ENCODE assay signal across 10 cellular contexts in the genomic region with DNA sequence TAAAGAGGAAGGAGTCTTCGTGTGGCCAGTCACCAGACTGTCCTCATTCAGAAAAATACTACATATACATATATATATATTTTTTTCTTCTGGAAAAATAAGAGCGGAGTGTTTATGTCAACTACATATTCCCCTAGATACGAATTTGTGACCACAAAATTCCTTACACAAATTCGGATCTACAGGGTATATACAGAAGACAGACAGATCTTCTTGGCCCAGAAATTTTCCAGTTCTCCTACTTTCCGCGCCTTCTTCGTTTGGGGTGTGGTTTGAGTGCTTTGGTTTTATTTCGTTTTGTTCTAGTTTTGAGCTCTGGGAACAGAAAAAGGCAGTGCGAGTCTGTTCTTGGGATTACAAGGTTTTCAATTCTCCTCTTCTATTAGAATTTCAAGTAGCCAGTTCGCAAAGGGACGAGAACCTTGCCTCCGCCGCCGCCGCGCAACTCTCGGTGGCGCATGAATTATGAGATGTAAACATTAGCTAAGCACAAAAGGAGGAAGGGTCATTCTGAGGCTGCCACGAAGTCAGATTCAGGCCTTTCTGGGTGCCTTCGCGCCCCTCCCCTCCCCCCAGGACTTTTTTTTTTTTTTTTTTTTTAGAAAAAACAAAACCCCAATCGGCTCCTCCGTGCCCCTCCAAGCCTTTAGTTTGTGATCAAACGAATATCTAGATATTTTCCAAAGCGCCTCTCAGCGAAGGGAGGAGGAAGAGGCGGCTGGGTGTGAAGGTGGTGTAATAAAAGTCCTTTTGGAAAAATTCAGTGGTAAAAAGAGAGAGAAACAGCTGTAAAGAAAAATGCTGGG. TPM values are rescaled to one million over a fixed set of nuclear protein-coding genes. Genes with fewer than 3 reads are reported as not detected.
DNase-seq lines count a peak whose midpoint lies in the region; ATAC-seq, FAIRE-seq and TF ChIP-seq lines count a peak whose summit lies in the region.
"Had no signal": no experiment of that assay in that cellular context is flagged by ENCODE, and none has a peak within 500 bp of the region (broad histone marks: within the 10 kb centered on the region; RNA-seq: fewer than 3 reads in every experiment).

No MANE protein-coding gene starts in this region.

- H3K4me2 ChIP-seq in K562 (ENCODE audit: insufficient read depth, low read length) (peak overlapping the region; percentile 93), Karpas-422 (ENCODE audit: low read depth, low read length, poor library complexity, severe bottlenecking) (no peak overlapping the region)

- TF ChIP-seq EP300 in K562 (IDR thresholded peaks at IDR 0.05; ENCODE audit: low read length), result no peak

- H3K79me2 ChIP-seq in K562 (ENCODE audit: control insufficient read depth, insufficient read depth, low read length) (peaks cover 94% of the 10 kb centered on the region), Karpas-422 (ENCODE audit: low read length) (peaks cover 4% of the 10 kb centered on the region; the same call in 1 of the 2 replicates)

- 1% methylated on average over 24 of the region's 27 CpGs for WGBS in K562 (ENCODE audit: insufficient coverage, low coverage, missing lambda C conversion rate)

- H3K9ac ChIP-seq in HUES6 (ENCODE audit: low read length), result peak overlapping the region; percentile 91
- H3K9ac ChIP-seq in K562 (ENCODE audit: insufficient read depth in 1 of 2, low read depth in 2 of 2, low read length in 2 of 2), result peak overlapping the region; percentile 95; a peak in 3 of 4 replicates
- H3K9ac ChIP-seq in muscle layer of colon (ENCODE audit: low read length), result peak overlapping the region; percentile 90
- H3K9ac ChIP-seq in Karpas-422 (ENCODE audit: low read length), result no peak overlapping the region

- in situ Hi-C loops in K562 (cut with MboI), result no loop called here

- H3K36me3 Mint-ChIP-seq in CD14-positive monocyte, result peaks cover 13 to 21% of the 10 kb centered on the region in 2 donors

- TF ChIP-seq POLR2A in K562 (conservative IDR thresholded peaks at IDR 0.05), result 0 out of 2 replicates have a peak, but pooled peaks have one; percentile 35

- no TSS peak for BruUV-seq in K562 (replicated peaks; lab: Mats Ljungman, UMichigan)

- H4K20me1 ChIP-seq in K562 (replicated peaks; ENCODE audit: control insufficient read depth, insufficient read depth, low read length) (no peaks in the 10 kb centered on the region), Karpas-422 (ENCODE audit: insufficient read depth, low read depth, low read length) (no peaks in the 10 kb centered on the region)

- H3K4me1 ChIP-seq in HUES6 (ENCODE audit: control insufficient read depth, insufficient read depth, low read length) (peaks cover 24% of the 10 kb centered on the region), K562 (replicated peaks in 1 of 2; ENCODE audit: control insufficient read depth in 2 of 2, insufficient read depth in 2 of 2, low read length in 2 of 2) (peaks cover 41 to 50% of the 10 kb centered on the region in 2 experiments), muscle layer of colon (ENCODE audit: insufficient read depth, low read length) (peaks cover 53% of the 10 kb centered on the region), Karpas-422 (ENCODE audit: low read length) (peaks cover 23% of the 10 kb centered on the region)

- H3K9me3 Mint-ChIP-seq in CD14-positive monocyte, result peaks cover 4 to 45% (median 27%) of the 10 kb centered on the region in 7 donors

- H3K9me3 ChIP-seq in HUES6 (ENCODE audit: control insufficient read depth, insufficient read depth, low read depth, low read length) (no peaks in the 10 kb centered on the region), K562 (replicated peaks; ENCODE audit: control insufficient read depth, insufficient read depth, low read depth, low read length) (no peaks in the 10 kb centered on the region), muscle layer of colon (ENCODE audit: low read length) (no peaks in the 10 kb centered on the region), Karpas-422 (ENCODE audit: low read length) (no peaks in the 10 kb centered on the region)

- POLR2A ChIA-PET in K562 (lab: Yijun Ruan, JAX), result interaction anchor here (0.7 to 1.0 kb wide), 6 partner anchors 9 to 275 kb away, joined by 3 to 5 read pairs (median 4); no protein-coding TSS in a partner anchor

- H3K27me3 ChIP-seq in HUES6 (ENCODE audit: control insufficient read depth, insufficient read depth, low read length) (peaks cover 100% of the 10 kb centered on the region), K562 (ENCODE audit: control insufficient read depth in 2 of 2, insufficient read depth in 2 of 2, low read length in 2 of 2) (no peaks in the 10 kb centered on the region), muscle layer of colon (ENCODE audit: control insufficient read depth in 1 of 2, insufficient read depth in 2 of 2, low read length in 2 of 2) (no peaks in the 10 kb centered on the region), Karpas-422 (ENCODE audit: low read length) (no peaks in the 10 kb centered on the region)

- DNase-seq in CD14-positive monocyte (ENCODE audit: low spot score) (no peak), K562 (ENCODE audit: extremely low read depth in 1 of 4, low spot score in 3 of 4) (peak in 2 of 4 experiments; percentile 62 to 84), Karpas-422 (no peak), posterior cingulate gyrus (no peak)
- DNase-seq: DND-41, NCI-H2171 had no signal

- CTCF ChIA-PET in K562 (lab: Yijun Ruan, JAX; ENCODE audit: low intra/inter-chr PET ratio), result interaction anchor here (0.7 kb wide), 1 partner anchor 240 kb away, joined by 4 read pairs; no protein-coding TSS in a partner anchor

- peaks cover 49% of the 10 kb centered on the region for H3K4me1 Mint-ChIP-seq in CD14-positive monocyte

- no peaks in the 10 kb centered on the region for H3K9me1 ChIP-seq in K562 (ENCODE audit: control insufficient read depth, insufficient read depth, low read length)

- no peaks in the 10 kb centered on the region for H3K9me2 ChIP-seq in Karpas-422 (replicated peaks; ENCODE audit: insufficient read depth, low read length)

- H3K27me3 Mint-ChIP-seq in CD14-positive monocyte (ENCODE audit: low read depth in 3 of 3), result peaks cover 86 to 95% (median 90%) of the 10 kb centered on the region in 3 donors

- FAIRE-seq in K562 (lab: Jason Lieb, UNC), result peak; percentile 71

- no peak overlapping the region for H3K27ac Mint-ChIP-seq in CD14-positive monocyte

- H3K4me3 ChIP-seq in HUES6 (ENCODE audit: low read depth, low read length), result peak overlapping the region; percentile 60; the same call in 1 of the 2 replicates
- H3K4me3 ChIP-seq in K562, result peak overlapping the region; percentile 71
- peak overlapping the region; percentile 44 to 97 for H3K4me3 ChIP-seq in muscle layer of colon (ENCODE audit: low read depth in 1 of 2, low read length in 2 of 2)
- H3K4me3 ChIP-seq in Karpas-422 (ENCODE audit: low read length), result no peak overlapping the region

- peak overlapping the region; percentile 53 for H2AFZ ChIP-seq in K562 (ENCODE audit: low read depth, low read length)
- no peak overlapping the region for H2AFZ ChIP-seq in Karpas-422 (ENCODE audit: low read length)

- H3K27ac ChIP-seq in HUES6 (ENCODE audit: low read depth, low read length) (no peak overlapping the region; the same call in 1 of the 2 replicates), K562 (ENCODE audit: extremely low read depth, low read depth, low read length) (peak overlapping the region; percentile 95), muscle layer of colon (ENCODE audit: low read depth, low read length) (peak overlapping the region; percentile 94), Karpas-422 (ENCODE audit: low read length) (no peak overlapping the region)

- peak; percentile 12 for ATAC-seq in K562
- ATAC-seq in HG03025 (IDR thresholded peaks at IDR 0.05; ENCODE audit: low FRiP score, unreplicated experiment), result no peak
- ATAC-seq in GM18498 (IDR thresholded peaks at IDR 0.05; ENCODE audit: unreplicated experiment), result no peak

- TF ChIP-seq RAD21 in K562 (CRISPR knock-in tag; conservative IDR thresholded peaks at IDR 0.05 in 1 of 2, IDR thresholded peaks at IDR 0.05 in 1 of 2), result no peak

- intact Hi-C loops in CD14-positive monocyte (cut with micrococcal nuclease) (no loop called here), K562 (cut with micrococcal nuclease) (loop anchor here (1.0 kb wide), 2 partner anchors 33 to 325 kb away; no protein-coding TSS in a partner anchor), posterior cingulate gyrus (cut with DNase I) (no loop called here)

- no peaks in the 10 kb centered on the region; the same call in 1 of the 2 replicates for H3K36me3 ChIP-seq in HUES6 (ENCODE audit: control insufficient read depth, insufficient read depth, low read length)
- H3K36me3 ChIP-seq in K562 (ENCODE audit: control insufficient read depth, insufficient read depth, low read length), result peaks cover 17% of the 10 kb centered on the region; the same call in 2 of the 3 replicates
- peaks cover 4% of the 10 kb centered on the region for H3K36me3 ChIP-seq in muscle layer of colon (ENCODE audit: insufficient read depth, low read length)
- no peaks in the 10 kb centered on the region for H3K36me3 ChIP-seq in Karpas-422 (ENCODE audit: insufficient read depth, low read length)

- TF ChIP-seq CTCF in CD14-positive monocyte (IDR thresholded peaks at IDR 0.05) (no peak), K562 (IDR thresholded peaks at IDR 0.05 in 2 of 3, conservative IDR thresholded peaks at IDR 0.05 in 1 of 3; ENCODE audit: insufficient read depth in 2 of 3, low read depth in 1 of 3, low read length in 3 of 3) (no peak)

- peak overlapping the region; percentile 31 to 94 for H3K4me3 Mint-ChIP-seq in CD14-positive monocyte

RNA-seq across cellular contexts. Expression of a gene that starts 1.8 kb away (rescaled TPM):
- polyA plus RNA-seq in CD14-positive monocyte (not detected), K562 (2011; rRNA removed) (9.2 and 13.0 TPM in 2 replicates), K562 (2014; fragmentation: Illumina TruSeq; extraction: Trizol) (27.5 and 30.2 TPM in 2 replicates), K562 (2014; fragmentation: Nextera tagmentation; extraction: Ambion mirVana) (1 to 10 TPM; 1.6 to 2.6 TPM), K562 (2014; rRNA removed) (22.5 and 27.2 TPM in 2 replicates)
- 46.4 and 55.0 TPM in 2 replicates for total RNA-seq in K562 (2011; cell fraction: chromatin; rRNA removed; ENCODE audit: low replicate concordance)
- 33.6 and 35.9 TPM in 2 replicates for total RNA-seq in K562 (2011; cell fraction: nucleolus; rRNA removed)
- total RNA-seq in K562 (2011; cell fraction: nucleoplasm; rRNA removed), result 34.9 and 40.6 TPM in 2 replicates
- total RNA-seq in K562 (2014; rRNA removed) (23.9 and 26.4 TPM in 2 replicates), K562 (2014; rRNA removed; fragmentation: Illumina TruSeq; extraction: Trizol) (10.6 and 10.8 TPM in 2 replicates), K562 (2015; rRNA removed; fragmentation: Illumina TruSeq; extraction: Trizol) (14.6 and 14.9 TPM in 2 replicates), K562 (2021) (33.2 and 34.9 TPM in 2 replicates)
- 10.4 and 12.6 TPM in 2 replicates for polyA plus RNA-seq in K562 (2011; cell fraction: cytosol; rRNA removed)
- 44.4 and 69.1 TPM in 2 replicates for polyA plus RNA-seq in K562 (2011; cell fraction: nucleus; rRNA removed)
- polyA plus RNA-seq in K562 (2012), result 16.3 and 24.5 TPM in 2 replicates
- 4.4 and 4.6 TPM in 2 replicates for polyA minus RNA-seq in K562 (2011; rRNA and poly(A)+ RNA removed)
- 5.2 and 7.6 TPM in 2 replicates for polyA minus RNA-seq in K562 (2011; cell fraction: cytosol; rRNA and poly(A)+ RNA removed)
- 14.8 and 17.5 TPM in 2 replicates for polyA minus RNA-seq in K562 (2011; cell fraction: nucleus; rRNA and poly(A)+ RNA removed)
- total RNA-seq in Karpas-422 (2014; rRNA removed; shearing (Covaris generic); ENCODE audit: low replicate concordance), result 4.3 and 6.6 TPM in 2 replicates

RNA-seq across cellular contexts. Expression of a gene that starts 10.1 kb away (rescaled TPM):
- polyA plus RNA-seq in CD14-positive monocyte (not detected), K562 (2011; rRNA removed) (15.7 and 21.5 TPM in 2 replicates), K562 (2014; fragmentation: Illumina TruSeq; extraction: Trizol) (23.5 and 27.0 TPM in 2 replicates), K562 (2014; fragmentation: Nextera tagmentation; extraction: Ambion mirVana) (1 to 10 TPM; 2.4 to 2.5 TPM), K562 (2014; rRNA removed) (33.0 and 41.3 TPM in 2 replicates)
- 75.2 and 108 TPM in 2 replicates for total RNA-seq in K562 (2011; cell fraction: chromatin; rRNA removed; ENCODE audit: low replicate concordance)
- 47.0 and 47.2 TPM in 2 replicates for total RNA-seq in K562 (2011; cell fraction: nucleolus; rRNA removed)
- 90.9 and 153 TPM in 2 replicates for total RNA-seq in K562 (2011; cell fraction: nucleoplasm; rRNA removed)
- total RNA-seq in K562 (2014; rRNA removed) (11.8 and 17.2 TPM in 2 replicates), K562 (2014; rRNA removed; fragmentation: Illumina TruSeq; extraction: Trizol) (20.2 and 21.2 TPM in 2 replicates), K562 (2015; rRNA removed; fragmentation: Illumina TruSeq; extraction: Trizol) (24.7 and 28.1 TPM in 2 replicates), K562 (2021) (22.7 and 28.3 TPM in 2 replicates)
- polyA plus RNA-seq in K562 (2011; cell fraction: cytosol; rRNA removed), result 11.5 and 17.9 TPM in 2 replicates
- polyA plus RNA-seq in K562 (2011; cell fraction: nucleus; rRNA removed), result 93.6 and 118 TPM in 2 replicates
- polyA plus RNA-seq in K562 (2012), result 19.2 and 37.9 TPM in 2 replicates
- 5.3 and 9.5 TPM in 2 replicates for polyA minus RNA-seq in K562 (2011; rRNA and poly(A)+ RNA removed)
- 3.6 and 5.7 TPM in 2 replicates for polyA minus RNA-seq in K562 (2011; cell fraction: cytosol; rRNA and poly(A)+ RNA removed)
- 29.2 and 37.0 TPM in 2 replicates for polyA minus RNA-seq in K562 (2011; cell fraction: nucleus; rRNA and poly(A)+ RNA removed)
- 0.97 and 6.6 TPM in 2 replicates for total RNA-seq in Karpas-422 (2014; rRNA removed; shearing (Covaris generic); ENCODE audit: low replicate concordance)

RNA-seq across cellular contexts. Expression of a gene that starts 13.6 kb away (rescaled TPM):
- polyA plus RNA-seq in CD14-positive monocyte (not detected), K562 (2011; rRNA removed) (0.36 and 0.87 TPM in 2 replicates), K562 (2014; fragmentation: Illumina TruSeq; extraction: Trizol) (1.4 and 1.5 TPM in 2 replicates), K562 (2014; fragmentation: Nextera tagmentation; extraction: Ambion mirVana) (under 1 TPM; 0.24 to 0.25 TPM), K562 (2014; rRNA removed) (2.7 and 3.2 TPM in 2 replicates)
- total RNA-seq in K562 (2011; cell fraction: chromatin; rRNA removed; ENCODE audit: low replicate concordance), result 4.9 and 5.1 TPM in 2 replicates
- 1.8 and 2.0 TPM in 2 replicates for total RNA-seq in K562 (2011; cell fraction: nucleolus; rRNA removed)
- 2.4 and 3.7 TPM in 2 replicates for total RNA-seq in K562 (2011; cell fraction: nucleoplasm; rRNA removed)
- total RNA-seq in K562 (2014; rRNA removed) (0.27 and 0.57 TPM in 2 replicates), K562 (2014; rRNA removed; fragmentation: Illumina TruSeq; extraction: Trizol) (0.38 and 0.65 TPM in 2 replicates), K562 (2015; rRNA removed; fragmentation: Illumina TruSeq; extraction: Trizol) (0.75 and 0.80 TPM in 2 replicates), K562 (2021) (2.4 and 2.6 TPM in 2 replicates)
- polyA plus RNA-seq in K562 (2011; cell fraction: cytosol; rRNA removed), result 0.36 and 0.52 TPM in 2 replicates
- 3.7 TPM in 2 replicates for polyA plus RNA-seq in K562 (2011; cell fraction: nucleus; rRNA removed)
- polyA plus RNA-seq in K562 (2012), result 2.9 and 6.4 TPM in 2 replicates
- polyA minus RNA-seq in K562 (2011; rRNA and poly(A)+ RNA removed), result 0.11 and 0.15 TPM in 2 replicates
- polyA minus RNA-seq in K562 (2011; cell fraction: cytosol; rRNA and poly(A)+ RNA removed), result 0.38 and 0.82 TPM in 2 replicates
- 0.54 and 1.1 TPM in 2 replicates for polyA minus RNA-seq in K562 (2011; cell fraction: nucleus; rRNA and poly(A)+ RNA removed)
- total RNA-seq in Karpas-422 (2014; rRNA removed; shearing (Covaris generic); ENCODE audit: low replicate concordance), result not detected in 2 replicates

RNA-seq across cellular contexts. Expression of a gene that starts 24.8 kb away (rescaled TPM):
- polyA plus RNA-seq in CD14-positive monocyte (not detected), K562 (2011; rRNA removed) (2.3 and 3.0 TPM in 2 replicates), K562 (2014; fragmentation: Illumina TruSeq; extraction: Trizol) (4.0 and 7.7 TPM in 2 replicates), K562 (2014; fragmentation: Nextera tagmentation; extraction: Ambion mirVana) (1 to 10 TPM; 1.2 to 1.9 TPM), K562 (2014; rRNA removed) (13.7 and 14.8 TPM in 2 replicates)
- total RNA-seq in K562 (2011; cell fraction: chromatin; rRNA removed; ENCODE audit: low replicate concordance), result 18.7 and 26.2 TPM in 2 replicates
- 10.4 and 11.2 TPM in 2 replicates for total RNA-seq in K562 (2011; cell fraction: nucleolus; rRNA removed)
- 12.0 and 17.8 TPM in 2 replicates for total RNA-seq in K562 (2011; cell fraction: nucleoplasm; rRNA removed)
- total RNA-seq in K562 (2014; rRNA removed) (6.5 and 9.1 TPM in 2 replicates), K562 (2014; rRNA removed; fragmentation: Illumina TruSeq; extraction: Trizol) (3.9 and 4.9 TPM in 2 replicates), K562 (2015; rRNA removed; fragmentation: Illumina TruSeq; extraction: Trizol) (7.3 and 7.5 TPM in 2 replicates), K562 (2021) (10.6 and 14.2 TPM in 2 replicates)
- 3.7 and 4.0 TPM in 2 replicates for polyA plus RNA-seq in K562 (2011; cell fraction: cytosol; rRNA removed)
- 16.7 and 17.3 TPM in 2 replicates for polyA plus RNA-seq in K562 (2011; cell fraction: nucleus; rRNA removed)
- polyA plus RNA-seq in K562 (2012), result 9.7 and 11.7 TPM in 2 replicates
- polyA minus RNA-seq in K562 (2011; rRNA and poly(A)+ RNA removed), result 0.42 and 0.63 TPM in 2 replicates
- polyA minus RNA-seq in K562 (2011; cell fraction: cytosol; rRNA and poly(A)+ RNA removed), result 1.3 TPM in 1 of 2 replicates, not detected in the other
- polyA minus RNA-seq in K562 (2011; cell fraction: nucleus; rRNA and poly(A)+ RNA removed), result 3.5 and 8.1 TPM in 2 replicates
- 0.48 and 0.65 TPM in 2 replicates for total RNA-seq in Karpas-422 (2014; rRNA removed; shearing (Covaris generic); ENCODE audit: low replicate concordance)

RNA-seq across cellular contexts. Expression of a gene that starts 30.9 kb away (rescaled TPM):
- polyA plus RNA-seq in CD14-positive monocyte (not detected), K562 (2011; rRNA removed) (5.5 and 5.9 TPM in 2 replicates), K562 (2014; fragmentation: Illumina TruSeq; extraction: Trizol) (10.3 and 11.6 TPM in 2 replicates), K562 (2014; fragmentation: Nextera tagmentation; extraction: Ambion mirVana) (1 to 10 TPM; 5.7 to 5.8 TPM), K562 (2014; rRNA removed) (11.1 and 13.9 TPM in 2 replicates)
- total RNA-seq in K562 (2011; cell fraction: chromatin; rRNA removed; ENCODE audit: low replicate concordance), result 1.4 and 3.5 TPM in 2 replicates
- total RNA-seq in K562 (2011; cell fraction: nucleolus; rRNA removed), result 0.79 and 1.5 TPM in 2 replicates
- total RNA-seq in K562 (2011; cell fraction: nucleoplasm; rRNA removed), result 2.1 TPM in 2 replicates
- total RNA-seq in K562 (2014; rRNA removed) (8.3 and 11.0 TPM in 2 replicates), K562 (2014; rRNA removed; fragmentation: Illumina TruSeq; extraction: Trizol) (13.5 and 14.7 TPM in 2 replicates), K562 (2015; rRNA removed; fragmentation: Illumina TruSeq; extraction: Trizol) (14.8 and 16.7 TPM in 2 replicates), K562 (2021) (8.2 and 10.8 TPM in 2 replicates)
- 8.3 and 8.4 TPM in 2 replicates for polyA plus RNA-seq in K562 (2011; cell fraction: cytosol; rRNA removed)
- polyA plus RNA-seq in K562 (2011; cell fraction: nucleus; rRNA removed), result 2.7 and 3.9 TPM in 2 replicates
- polyA plus RNA-seq in K562 (2012), result 10.4 and 16.5 TPM in 2 replicates
- polyA minus RNA-seq in K562 (2011; rRNA and poly(A)+ RNA removed), result 1.9 and 2.5 TPM in 2 replicates
- 2.9 and 3.5 TPM in 2 replicates for polyA minus RNA-seq in K562 (2011; cell fraction: cytosol; rRNA and poly(A)+ RNA removed)
- 0.67 and 2.3 TPM in 2 replicates for polyA minus RNA-seq in K562 (2011; cell fraction: nucleus; rRNA and poly(A)+ RNA removed)
- 9.7 and 12.1 TPM in 2 replicates for total RNA-seq in Karpas-422 (2014; rRNA removed; shearing (Covaris generic); ENCODE audit: low replicate concordance)

Comparison
In these comparisons a context has a peak if more than half of its experiments do, and no peak if none do; other contexts are left out.
1. H3K27ac ChIP-seq: peak in K562 (single experiment) and muscle layer of colon (single experiment); none in HUES6 (single experiment) and Karpas-422 (single experiment).